In the genomic region with DNA sequence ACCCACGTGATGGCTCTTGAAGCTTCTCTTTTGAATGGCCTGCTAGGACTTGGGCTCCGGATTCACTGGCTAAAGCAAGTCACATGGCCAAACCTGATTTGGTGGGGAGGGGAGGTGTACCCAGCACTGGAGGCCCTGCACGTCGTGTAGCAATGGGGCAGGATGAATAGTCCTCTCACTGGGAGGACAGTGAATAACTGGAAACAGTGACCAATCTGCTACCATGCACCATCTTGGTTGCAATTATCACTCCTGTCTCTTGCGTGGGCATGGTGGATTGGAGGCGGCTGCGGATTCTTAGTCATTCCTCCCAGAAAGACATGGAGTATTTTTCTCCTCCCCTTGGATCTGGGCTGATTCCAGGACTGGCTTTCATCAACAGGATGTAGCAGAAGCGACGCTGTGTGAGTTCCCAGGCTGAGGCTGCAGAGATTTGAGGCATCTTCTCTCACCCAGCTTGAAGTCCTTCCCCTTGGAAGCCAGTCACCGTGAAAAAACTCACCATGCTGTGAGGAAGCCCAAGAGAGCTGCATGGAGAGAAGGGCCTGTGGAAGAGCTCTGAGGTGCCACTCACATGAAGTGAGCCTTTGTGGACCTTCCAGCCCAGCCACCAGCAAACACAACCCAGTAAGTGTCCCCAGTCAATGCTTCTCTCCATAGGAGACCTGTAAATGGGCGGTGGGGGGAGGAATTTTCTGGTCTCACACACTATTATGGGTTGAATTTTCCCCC, we compare ENCODE assay signal across 14 cellular contexts.
DNase-seq lines count a peak whose midpoint lies in the region; ATAC-seq, FAIRE-seq and TF ChIP-seq lines count a peak whose summit lies in the region.
"Had no signal": no experiment of that assay in that cellular context is flagged by ENCODE, and none has a peak within 500 bp of the region (broad histone marks: within the 10 kb centered on the region; RNA-seq: fewer than 3 reads in every experiment).

No MANE protein-coding gene starts in this region.

- no peak overlapping the region for H3K4me2 ChIP-seq in endothelial cell of umbilical vein (ENCODE audit: insufficient read depth, low read length)

- no peaks in the 10 kb centered on the region for H3K36me3 Mint-ChIP-seq in CD14-positive monocyte
- H3K36me3 Mint-ChIP-seq: memory B cell had no signal

- FAIRE-seq in endothelial cell of umbilical vein (lab: Jason Lieb, UNC), result no peak

- POLR2A ChIA-PET in endothelial cell of umbilical vein (lab: Charles Lee), result no interaction called here

- intact Hi-C loops in endothelial cell of umbilical vein (cut with micrococcal nuclease), result no loop called here
- intact Hi-C loops in ovary (cut with DNase I), result loop anchor here in 1 of 4 donors (10.0 kb wide), 1 partner anchor 55 kb away; no protein-coding TSS in a partner anchor
- intact Hi-C loops in CD14-positive monocyte (cut with micrococcal nuclease), result no loop called here

- DNase-seq in EH (ENCODE audit: low read depth) (peak; percentile 82), NCI-H2196 treated with DMSO at 0.1 percent for 48 hours (lab: John Stamatoyannopoulos, UW; ENCODE audit: unreplicated experiment) (peak; percentile 20), endothelial cell of umbilical vein (ENCODE audit: low read depth, low spot score) (peak; percentile 7), ovary (peak in 3 of 5 donors; percentile 33 to 52 (median 45)), CD14-positive monocyte (ENCODE audit: low spot score) (no peak), T-helper 2 cell (no peak)
- no peak for DNase-seq in activated effector memory CD4-positive, alpha-beta T cell treated with Interleukin-2 at 50 U/mL for 16 hours
- DNase-seq: activated CD4-positive, alpha-beta T cell treated with anti-CD3 and anti-CD28 coated beads for 4 hours; NCI-H2029; stimulated activated CD4-positive, alpha-beta T cell treated with anti-CD3 and anti-CD28 coated beads, Interleukin-4, amount 100 ng/mL, for 24 hours; stimulated activated naive CD4-positive, alpha-beta T cell had no signal

- TF ChIP-seq EP300 in ovary (IDR thresholded peaks at IDR 0.05), result no peak

- no peak overlapping the region for H3K4me3 Mint-ChIP-seq in CD14-positive monocyte
- H3K4me3 Mint-ChIP-seq: memory B cell had no signal

- H3K36me3 ChIP-seq in endothelial cell of umbilical vein (ENCODE audit: control insufficient read depth in 2 of 2, extremely low read depth in 1 of 2, insufficient read depth in 2 of 2, low read length in 2 of 2) (no peaks in the 10 kb centered on the region), ovary (no peaks in the 10 kb centered on the region)
- H3K36me3 ChIP-seq: heart left ventricle had no signal

- H4K20me1 ChIP-seq in endothelial cell of umbilical vein (replicated peaks; ENCODE audit: control insufficient read depth, extremely low read depth, insufficient read depth, low read length), result no peaks in the 10 kb centered on the region

- ATAC-seq in HG02885 (IDR thresholded peaks at IDR 0.05; ENCODE audit: poor library complexity, unreplicated experiment), result no peak

- no peaks in the 10 kb centered on the region for H3K79me2 ChIP-seq in endothelial cell of umbilical vein (ENCODE audit: control insufficient read depth, insufficient read depth, low read length)

- H3K27me3 ChIP-seq in endothelial cell of umbilical vein (ENCODE audit: control insufficient read depth in 2 of 2, insufficient read depth in 2 of 2, low read length in 2 of 2), result no peaks in the 10 kb centered on the region
- no peaks in the 10 kb centered on the region for H3K27me3 ChIP-seq in ovary
- H3K27me3 ChIP-seq: heart left ventricle had no signal

- WGBS in ovary, 3 donors, result 63 to 71% (median 68%) methylated on average over 11 of the region's 11 CpGs

- no peak overlapping the region for H2AFZ ChIP-seq in endothelial cell of umbilical vein (ENCODE audit: low read depth, low read length)

- H3K9me3 Mint-ChIP-seq in CD14-positive monocyte, result no peaks in the 10 kb centered on the region
- H3K9me3 Mint-ChIP-seq: memory B cell had no signal

- H3K27ac Mint-ChIP-seq in CD14-positive monocyte, result no peak overlapping the region
- H3K27ac Mint-ChIP-seq: memory B cell had no signal

- TF ChIP-seq POLR2A in endothelial cell of umbilical vein (IDR thresholded peaks at IDR 0.05; ENCODE audit: low read depth, low read length) (no peak), ovary (IDR thresholded peaks at IDR 0.05) (no peak)

- H3K27me3 Mint-ChIP-seq in CD14-positive monocyte (ENCODE audit: low read depth in 3 of 3), result peaks cover 1 to 5% (median 2%) of the 10 kb centered on the region in 3 donors

- no peak overlapping the region for H3K9ac ChIP-seq in endothelial cell of umbilical vein (replicated peaks; ENCODE audit: extremely low read depth, insufficient read depth, low read length)

- TF ChIP-seq CTCF in endothelial cell of umbilical vein (IDR thresholded peaks at IDR 0.05; ENCODE audit: extremely low read depth in 1 of 2, insufficient read depth in 1 of 2, low read depth in 1 of 2, low read length in 2 of 2) (no peak), ovary (IDR thresholded peaks at IDR 0.05) (no peak), CD14-positive monocyte (IDR thresholded peaks at IDR 0.05) (no peak)

- no peaks in the 10 kb centered on the region for H3K9me1 ChIP-seq in endothelial cell of umbilical vein (replicated peaks; ENCODE audit: control insufficient read depth, extremely low read depth, insufficient read depth, low read length)

- dilution Hi-C loops in endothelial cell of umbilical vein (cut with MboI; ENCODE audit: extremely low pct_ligation_motif_present, low sequenced_read_pairs), result no loop called here

- H3K4me3 ChIP-seq in endothelial cell of umbilical vein (replicated peaks in 1 of 3; ENCODE audit: insufficient read depth in 1 of 3, low read depth in 1 of 3, low read length in 3 of 3) (no peak overlapping the region), ovary (no peak overlapping the region)
- H3K4me3 ChIP-seq: heart left ventricle had no signal

- H3K4me1 ChIP-seq in endothelial cell of umbilical vein (ENCODE audit: control insufficient read depth, extremely low read depth, insufficient read depth, low read length), result no peaks in the 10 kb centered on the region
- H3K4me1 ChIP-seq in ovary (ENCODE audit: insufficient read depth), result peaks cover 2% of the 10 kb centered on the region

- no peak overlapping the region for H3K27ac ChIP-seq in endothelial cell of umbilical vein (ENCODE audit: insufficient read depth, low read depth, low read length)
- H3K27ac ChIP-seq in ovary, result peak overlapping the region in 1 of 2 donors; percentile 33
- H3K27ac ChIP-seq: heart left ventricle had no signal

- CTCF ChIA-PET in endothelial cell of umbilical vein (lab: Charles Lee), result no interaction called here

- no peaks in the 10 kb centered on the region for H3K9me3 ChIP-seq in endothelial cell of umbilical vein (replicated peaks; ENCODE audit: control insufficient read depth, insufficient read depth, low read length)
- H3K9me3 ChIP-seq in ovary, result no peaks in the 10 kb centered on the region
- H3K9me3 ChIP-seq: heart left ventricle had no signal

- no TSS peak for BruUV-seq in endothelial cell of umbilical vein (replicated peaks; lab: Mats Ljungman, UMichigan)

- no peaks in the 10 kb centered on the region for H3K4me1 Mint-ChIP-seq in CD14-positive monocyte

TF ChIP-seq in endothelial cell of umbilical vein, 7 proteins besides CTCF, POLR2A, EP300 and RAD21:
- no peak for TF ChIP-seq JUN (IDR thresholded peaks at IDR 0.05; ENCODE audit: borderline replicate concordance, insufficient read depth, insufficient read length, low read depth)
- TF ChIP-seq MYC (IDR thresholded peaks at IDR 0.05; ENCODE audit: low read depth, low read length), result no peak
- no peak for TF ChIP-seq GATA2 (IDR thresholded peaks at IDR 0.05; ENCODE audit: insufficient read depth, insufficient read length, low read depth, low read length)
- TF ChIP-seq FOS (IDR thresholded peaks at IDR 0.05; ENCODE audit: borderline replicate concordance, insufficient read depth, low read length), result no peak
- no peak for TF ChIP-seq EZH2 (IDR thresholded peaks at IDR 0.05; ENCODE audit: borderline replicate concordance, low read depth, low read length, severe bottlenecking)
- TF ChIP-seq POLR2AphosphoS5 (IDR thresholded peaks at IDR 0.05; ENCODE audit: insufficient read depth, low read depth, low read length), result no peak
- TF ChIP-seq, protein P1, sequence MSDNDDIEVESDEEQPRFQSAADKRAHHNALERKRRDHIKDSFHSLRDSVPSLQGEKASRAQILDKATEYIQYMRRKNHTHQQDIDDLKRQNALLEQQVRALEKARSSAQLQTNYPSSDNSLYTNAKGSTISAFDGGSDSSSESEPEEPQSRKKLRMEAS (IDR thresholded peaks at IDR 0.05; ENCODE audit: insufficient read depth, insufficient read length), result no peak

Comparison
In these comparisons a context has a peak if more than half of its experiments do, and no peak if none do; other contexts are left out.
1. DNase-seq: peak in EH (single experiment), NCI-H2196 treated with DMSO at 0.1 percent for 48 hours (single experiment), endothelial cell of umbilical vein (single experiment) and ovary (3 of 5); none in CD14-positive monocyte (single experiment), T-helper 2 cell (0 of 5) and activated effector memory CD4-positive, alpha-beta T cell treated with Interleukin-2 at 50 U/mL for 16 hours (single experiment).